ENCODE assay signal across 18 cellular contexts in the genomic region with DNA sequence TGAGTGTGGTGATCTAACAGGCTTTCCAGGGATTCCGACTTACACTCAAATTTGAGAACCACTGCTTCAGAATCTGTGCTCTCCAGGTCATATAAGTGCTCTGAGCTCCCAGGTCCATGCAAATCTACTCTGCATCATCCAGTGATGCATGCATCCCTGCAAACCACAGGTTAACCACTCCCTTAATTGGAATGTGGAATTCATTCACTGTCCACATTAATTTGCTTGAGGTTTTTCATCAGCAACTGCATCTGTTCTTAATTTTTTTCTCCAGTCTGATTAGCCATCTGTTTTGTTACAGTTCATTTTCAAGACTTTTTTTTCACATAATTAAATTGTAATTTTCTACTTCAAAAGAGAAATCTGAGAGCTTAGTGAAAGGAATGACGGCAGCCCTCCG. TPM values are rescaled to one million over a fixed set of nuclear protein-coding genes. Genes with fewer than 3 reads are reported as not detected.
A peak's percentile ranks its signal among the peaks of the same experiment; 100 is the strongest.
DNase-seq lines count a peak whose midpoint lies in the region; TF ChIP-seq lines count a peak whose summit lies in the region.
"Had no signal": no experiment of that assay in that cellular context is flagged by ENCODE, and none has a peak within 500 bp of the region (broad histone marks: within the 10 kb centered on the region; RNA-seq: fewer than 3 reads in every experiment).

No MANE protein-coding gene starts in this region.

- H3K4me1 ChIP-seq in mesenchymal stem cell (ENCODE audit: control insufficient read depth, insufficient read depth, low read depth, low read length), result peaks cover 10% of the 10 kb centered on the region

- no peak overlapping the region for H2BK120ac ChIP-seq in mesenchymal stem cell (ENCODE audit: low read depth, low read length)

- H3K9me3 ChIP-seq in mesenchymal stem cell (ENCODE audit: control insufficient read depth, low read length), result peaks cover 6% of the 10 kb centered on the region

- no peak overlapping the region for H2BK5ac ChIP-seq in mesenchymal stem cell (ENCODE audit: low read depth, low read length, poor library complexity, severe bottlenecking)

- no peaks in the 10 kb centered on the region for H3K27me3 Mint-ChIP-seq in brain
- H3K27me3 Mint-ChIP-seq: CD4-positive, alpha-beta T cell had no signal

- H3K9ac ChIP-seq in mesenchymal stem cell (ENCODE audit: low read length), result peak overlapping the region; percentile 20

- H3K14ac ChIP-seq in mesenchymal stem cell (ENCODE audit: low read length in 2 of 2), result no peak overlapping the region

- DNase-seq in DMS79 (lab: John Stamatoyannopoulos, UW) (peak; percentile 50), LHCN-M2 (ENCODE audit: low read depth) (peak; percentile 62), mesenchymal stem cell (no peak), SW 1271 (lab: John Stamatoyannopoulos, UW) (no peak), C1 segment of cervical spinal cord (lab: John Stamatoyannopoulos, UW) (no peak), HEK293T (ENCODE audit: extremely low spot score) (no peak), NCI-H446 (lab: John Stamatoyannopoulos, UW) (no peak)
- DNase-seq: activated CD4-positive, alpha-beta T cell treated with anti-CD3 and anti-CD28 coated beads, Interleukin-2, amount 10 ng/mL, durations not matched to agents 24 days and 14 days; activated T-cell treated with anti-CD3 and anti-CD28 coated beads, Interleukin-2, amount 50 U/mL, for 72 hours; anterior cingulate cortex; CD4-positive, alpha-beta T cell; left ventricle myocardium inferior; NCI-H1092 treated with DMSO at 0.1 percent for 48 hours; NCI-H510A treated with DMSO at 0.1 percent for 48 hours; nephron progenitor cell; stimulated activated naive CD8-positive, alpha-beta T cell treated with anti-CD3 and anti-CD28 coated beads, Interleukin-15, Interleukin-2, amounts not matched to agents 100 U/mL and 50 U/mL, for 24 hours; T-helper 2 cell had no signal

- no peak overlapping the region for H2AK5ac ChIP-seq in mesenchymal stem cell (ENCODE audit: low read length, severe bottlenecking)

- H4K8ac ChIP-seq in mesenchymal stem cell (ENCODE audit: low read length), result no peak overlapping the region

- H3K23ac ChIP-seq in mesenchymal stem cell (ENCODE audit: low read length in 2 of 2), result no peak overlapping the region

- H3K4me3 Mint-ChIP-seq in brain, result peak overlapping the region in 1 of 5 experiments; percentile 26
- H3K4me3 Mint-ChIP-seq: activated CD4-positive, alpha-beta T cell treated with anti-CD3 and anti-CD28 coated beads, Interleukin-2, amount 10 ng/mL, durations not matched to agents 24 days and 14 days; activated T-cell treated with anti-CD3 and anti-CD28 coated beads, Interleukin-2, amount 50 U/mL, for 72 hours; CD4-positive, alpha-beta T cell; nephron progenitor cell had no signal

- H3K4ac ChIP-seq in mesenchymal stem cell (ENCODE audit: low read depth in 1 of 2, low read length in 2 of 2), result no peak overlapping the region

- H3K79me1 ChIP-seq in mesenchymal stem cell (replicated peaks; ENCODE audit: low read length, poor library complexity, severe bottlenecking), result no peaks in the 10 kb centered on the region

- no peak overlapping the region for H2AFZ ChIP-seq in mesenchymal stem cell (ENCODE audit: low read depth, low read length)

- H3K36me3 ChIP-seq in mesenchymal stem cell (ENCODE audit: control insufficient read depth in 1 of 2, insufficient read depth in 2 of 2, low read depth in 1 of 2, low read length in 2 of 2), result no peaks in the 10 kb centered on the region
- H3K36me3 ChIP-seq: left ventricle myocardium inferior had no signal

- H3K4me2 ChIP-seq in mesenchymal stem cell (ENCODE audit: low read length, poor library complexity, severe bottlenecking), result no peak overlapping the region

- peak overlapping the region in 1 of 2 experiments; percentile 3 for H2BK12ac ChIP-seq in mesenchymal stem cell (ENCODE audit: low read length in 2 of 2)

- no peak overlapping the region for H2BK15ac ChIP-seq in mesenchymal stem cell (ENCODE audit: low read depth, poor library complexity, severe bottlenecking)

- no peak overlapping the region for H4K91ac ChIP-seq in mesenchymal stem cell (ENCODE audit: low read length)

- H3K27ac Mint-ChIP-seq in brain, result peak overlapping the region in 3 of 5 experiments; percentile 51 to 81 (median 70)
- H3K27ac Mint-ChIP-seq: activated CD4-positive, alpha-beta T cell treated with anti-CD3 and anti-CD28 coated beads, Interleukin-2, amount 10 ng/mL, durations not matched to agents 24 days and 14 days; activated T-cell treated with anti-CD3 and anti-CD28 coated beads, Interleukin-2, amount 50 U/mL, for 72 hours; CD4-positive, alpha-beta T cell; nephron progenitor cell had no signal

- peaks cover 20 to 33% (median 24%) of the 10 kb centered on the region in 5 experiments for H3K9me3 Mint-ChIP-seq in brain

- no peak overlapping the region for H3K18ac ChIP-seq in mesenchymal stem cell (ENCODE audit: low read depth in 1 of 2, low read length in 2 of 2)

- no peak for TF ChIP-seq CTCF in brain (conservative IDR thresholded peaks at IDR 0.05)

- no peak overlapping the region for H3K27ac ChIP-seq in mesenchymal stem cell (ENCODE audit: low read length, poor library complexity, severe bottlenecking)
- H3K27ac ChIP-seq: left ventricle myocardium inferior had no signal

- POLR2A ChIA-PET in HEK293T (lab: Yijun Ruan, JAX), result no interaction called here

- no peaks in the 10 kb centered on the region for H3K4me1 Mint-ChIP-seq in brain
- H3K4me1 Mint-ChIP-seq: nephron progenitor cell had no signal

- H3K4me3 ChIP-seq in mesenchymal stem cell (ENCODE audit: insufficient read depth in 1 of 2, low read depth in 1 of 2, low read length in 2 of 2), result no peak overlapping the region
- H3K4me3 ChIP-seq: left ventricle myocardium inferior had no signal

- CTCF ChIA-PET in HEK293T (lab: Yijun Ruan, JAX), result no interaction called here

- no peaks in the 10 kb centered on the region for H3K27me3 ChIP-seq in mesenchymal stem cell (ENCODE audit: control insufficient read depth in 1 of 2, insufficient read depth in 1 of 2, low read length in 2 of 2)

- 69% methylated on average over 3 of the region's 3 CpGs for WGBS in mesenchymal stem cell

- peaks cover 4% of the 10 kb centered on the region for H3K36me3 Mint-ChIP-seq in brain

TF ChIP-seq in HEK293T, 16 proteins besides CTCF, POLR2A, EP300 and RAD21:
- no peak for TF ChIP-seq SP1 (IDR thresholded peaks at IDR 0.05)

RNA-seq across cellular contexts. Expression of a gene that starts 43.4 kb away (rescaled TPM):
- 1.5 and 2.1 TPM in 2 replicates for total RNA-seq in LHCN-M2 (2014; rRNA removed)
- 4.8 TPM for polyA plus RNA-seq in LHCN-M2 (2012)
- polyA plus RNA-seq in brain (ENCODE audit: insufficient read depth, low read depth, low replicate concordance), result 4.5 TPM
- 19.4 TPM for polyA plus RNA-seq in mesenchymal stem cell (2013, experiment 1 of 2)
- 19.3 TPM for polyA plus RNA-seq in mesenchymal stem cell (2013, experiment 2 of 2)

Comparison
In these comparisons a context has a peak if more than half of its experiments do, and no peak if none do; other contexts are left out.
1. DNase-seq: peak in DMS79 (single experiment) and LHCN-M2 (single experiment); none in mesenchymal stem cell (single experiment), SW 1271 (0 of 2), C1 segment of cervical spinal cord (0 of 14), HEK293T (single experiment) and NCI-H446 (0 of 2).